Comparison of ENCODE assay signal across 18 cellular contexts in genomic region chr7:21984042-21984441, GRCh38. TPM values are rescaled to one million over a fixed set of nuclear protein-coding genes. Genes with fewer than 3 reads are reported as not detected.
A peak's percentile ranks its signal among the peaks of the same experiment; 100 is the strongest.
DNase-seq lines count a peak whose midpoint lies in the region; ATAC-seq and TF ChIP-seq lines count a peak whose summit lies in the region.
"Had no signal": no experiment of that assay in that cellular context is flagged by ENCODE, and none has a peak within 500 bp of the region (broad histone marks: within the 10 kb centered on the region; RNA-seq: fewer than 3 reads in every experiment).

No MANE protein-coding gene starts in this region.

- DNase-seq in HCEC 1CT (peak; percentile 11), NAMALWA (ENCODE audit: low spot score) (peak; percentile 17), RKO (ENCODE audit: low spot score) (peak; percentile 13), fibroblast of the aortic adventitia (ENCODE audit: low read depth) (no peak), CD14-positive monocyte (ENCODE audit: low spot score) (no peak), OCI-M2 (lab: John Stamatoyannopoulos, UW; ENCODE audit: unreplicated experiment) (no peak)
- DNase-seq: AML-193, DND-41, KG1, NCI-H1048, NCI-H1436, NCI-H2029 treated with DMSO at 0.1 percent for 48 hours, NCI-H774, Right ventricle myocardium superior, T-helper 1 cell had no signal

- H3K9me3 Mint-ChIP-seq in CD14-positive monocyte = peaks cover 0 to 3% (median 0%) of the 10 kb centered on the region in 7 donors

- H3K27ac Mint-ChIP-seq in CD14-positive monocyte = no peak overlapping the region

- H3K27ac ChIP-seq in gastroesophageal sphincter = no peak overlapping the region
- H3K27ac ChIP-seq: C4-2B had no signal

- no peak for TF ChIP-seq POLR2A in gastroesophageal sphincter (IDR thresholded peaks at IDR 0.05)

- H3K4me1 ChIP-seq in gastroesophageal sphincter = no peaks in the 10 kb centered on the region

- no peak for TF ChIP-seq EP300 in gastroesophageal sphincter (IDR thresholded peaks at IDR 0.05)

- peak; percentile 17 for TF ChIP-seq CTCF in fibroblast of the aortic adventitia (IDR thresholded peaks at IDR 0.05; ENCODE audit: insufficient read depth, low read length)
- no peak for TF ChIP-seq CTCF in CD14-positive monocyte (IDR thresholded peaks at IDR 0.05)
- no peak for TF ChIP-seq CTCF in gastroesophageal sphincter (IDR thresholded peaks at IDR 0.05)

- H3K4me3 Mint-ChIP-seq in CD14-positive monocyte = no peak overlapping the region

- H3K36me3 ChIP-seq in gastroesophageal sphincter = no peaks in the 10 kb centered on the region

- no peak overlapping the region for H3K4me3 ChIP-seq in fibroblast of the aortic adventitia (ENCODE audit: low read depth, low read length)
- H3K4me3 ChIP-seq in gastroesophageal sphincter = no peak overlapping the region

- peaks cover 2% of the 10 kb centered on the region for H3K4me1 Mint-ChIP-seq in CD14-positive monocyte

- H3K9me3 ChIP-seq in gastroesophageal sphincter = no peaks in the 10 kb centered on the region

- no peak for ATAC-seq in gastroesophageal sphincter
- ATAC-seq: HepG2 had no signal

- no peaks in the 10 kb centered on the region for H3K36me3 Mint-ChIP-seq in CD14-positive monocyte

- intact Hi-C loops in CD14-positive monocyte (cut with micrococcal nuclease) = no loop called here

- no peaks in the 10 kb centered on the region for H3K27me3 ChIP-seq in gastroesophageal sphincter

- H3K27me3 Mint-ChIP-seq in CD14-positive monocyte (ENCODE audit: low read depth in 3 of 3) = peaks cover 0 to 2% (median 0%) of the 10 kb centered on the region in 3 donors

- 35 to 41% methylated on average over 2 of the region's 2 CpGs for WGBS in gastroesophageal sphincter (ENCODE audit: low coverage in 1 of 2), 2 donors

RNA-seq across cellular contexts. Expression of gene CDCA7L, which starts 38.3 kb away (rescaled TPM):
- 39.1 and 116 TPM in 2 replicates for total RNA-seq in fibroblast of the aortic adventitia (ENCODE audit: low replicate concordance)
- 1 to 10 TPM; 2.5 to 3.1 TPM for polyA plus RNA-seq in CD14-positive monocyte
- 10 to 100 TPM; 19.6 to 47.7 (median 30.3) TPM for total RNA-seq in gastroesophageal sphincter

Comparison
In these comparisons a context has a peak if more than half of its experiments do, and no peak if none do; other contexts are left out.
1. DNase-seq: peak in HCEC 1CT (single experiment), NAMALWA (single experiment) and RKO (single experiment); none in fibroblast of the aortic adventitia (single experiment), CD14-positive monocyte (single experiment) and OCI-M2 (single experiment).